In the genomic region with DNA sequence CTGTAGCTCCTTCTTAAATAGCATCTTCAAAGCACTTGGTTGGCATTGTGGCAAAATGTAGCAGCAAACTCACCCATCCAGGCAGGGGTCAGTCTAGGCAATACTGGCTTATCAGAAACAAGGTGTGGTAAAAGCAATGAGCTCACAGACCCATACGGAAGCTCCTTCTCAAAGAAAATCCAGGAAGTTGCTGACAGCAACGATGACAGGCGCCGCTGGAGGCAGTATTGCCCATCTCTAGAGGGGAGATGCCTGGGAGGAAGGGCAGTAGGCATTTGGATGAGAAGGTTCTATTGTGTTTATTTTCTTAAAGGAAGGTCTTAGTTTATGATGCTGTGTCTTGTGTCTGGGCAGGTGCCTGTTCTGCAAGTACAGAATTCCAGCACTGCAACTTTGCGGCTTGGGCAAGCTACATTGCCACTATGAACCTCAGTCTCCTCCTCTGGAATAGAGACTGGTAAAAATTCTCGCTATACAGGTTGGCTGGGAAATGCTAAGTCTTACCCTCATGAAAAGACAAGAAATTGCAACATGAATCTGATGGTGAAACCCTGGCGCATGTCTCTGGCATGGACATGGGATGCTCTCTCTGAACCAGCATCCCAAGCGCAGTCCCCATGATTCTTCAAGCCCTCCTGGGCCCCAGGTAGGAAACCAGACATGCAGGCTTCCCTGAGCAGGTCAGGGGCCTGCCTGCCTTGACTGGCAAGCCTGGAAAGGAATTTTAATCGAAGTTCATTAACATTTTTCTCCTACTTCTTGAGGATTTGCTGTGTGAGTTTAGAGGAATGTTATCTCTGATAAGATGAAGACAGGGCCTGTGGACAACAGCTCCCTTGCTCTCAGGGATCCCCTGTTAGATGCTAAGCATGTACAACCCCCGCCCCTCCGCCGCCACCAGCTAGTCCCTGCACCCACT, we compare ENCODE assay signal across 8 cellular contexts.
DNase-seq lines count a peak whose midpoint lies in the region; ATAC-seq, FAIRE-seq and TF ChIP-seq lines count a peak whose summit lies in the region.

No MANE protein-coding gene starts in this region.

- CTCF ChIA-PET in A549 (lab: Yijun Ruan, JAX) = interaction anchor here (0.6 to 2.8 kb wide), 45 partner anchors 8 to 594 kb away, joined by 3 to 28 read pairs (median 4); no protein-coding TSS in a partner anchor

- intact Hi-C loops in colonic mucosa (cut with DNase I) = no loop called here

- H3K36me3 ChIP-seq in colonic mucosa = no peaks in the 10 kb centered on the region

- in situ Hi-C loops in GM13977 (cut with MboI; ENCODE audit: low pct_unique_long_range_greater_than_20kb, low sequenced_read_pairs, unreplicated experiment) = no loop called here

- no peak overlapping the region for H3K4me2 ChIP-seq in A549

- no peaks in the 10 kb centered on the region for H3K27me3 ChIP-seq in colonic mucosa

- H3K27ac ChIP-seq in A549 (no peak overlapping the region), colonic mucosa (no peak overlapping the region)

- TF ChIP-seq RAD21 in A549 (conservative IDR thresholded peaks at IDR 0.05 in 1 of 2, IDR thresholded peaks at IDR 0.05 in 1 of 2) = peak; percentile 73 to 82

- ATAC-seq in A549 (peak; percentile 69 to 88; a peak in 5 of 6 replicates), GM21528 (IDR thresholded peaks at IDR 0.05; ENCODE audit: low FRiP score, unreplicated experiment) (no peak), HG02763 (IDR thresholded peaks at IDR 0.05; ENCODE audit: unreplicated experiment) (no peak), GM19351 (IDR thresholded peaks at IDR 0.05; ENCODE audit: unreplicated experiment) (no peak)

- FAIRE-seq in A549 (lab: Jason Lieb, UNC) = peak; percentile 85

- TF ChIP-seq POLR2A in A549 (IDR thresholded peaks at IDR 0.05; ENCODE audit: low read length) = no peak

- H3K4me1 ChIP-seq in A549 (no peaks in the 10 kb centered on the region), colonic mucosa (no peaks in the 10 kb centered on the region)

- no peak for TF ChIP-seq EP300 in A549 (IDR thresholded peaks at IDR 0.05)

- DNase-seq in A549 (ENCODE audit: low read depth in 1 of 2, low spot score in 1 of 2) (peak; percentile 43 to 60), GM13977 (ENCODE audit: low spot score) (peak; percentile 28), NCI-H510A treated with DMSO at 0.1 percent for 48 hours (lab: John Stamatoyannopoulos, UW) (peak; percentile 51), colonic mucosa (peak; percentile 89), midbrain (lab: John Stamatoyannopoulos, UW) (peak; percentile 23)

- WGBS in A549 (ENCODE audit: missing lambda C conversion rate) = 52% methylated on average over 12 of the region's 12 CpGs

- POLR2A ChIA-PET in A549 (lab: Yijun Ruan, JAX) = interaction anchor here (1.0 kb wide), 1 partner anchor 402 kb away, joined by 4 read pairs; the partner anchor contains the start of gene RNU4ATAC

- H3K9me3 ChIP-seq in A549 = no peaks in the 10 kb centered on the region
- H3K9me3 ChIP-seq in colonic mucosa = no peaks in the 10 kb centered on the region

- H3K4me3 ChIP-seq in A549 = no peak overlapping the region
- no peak overlapping the region for H3K4me3 ChIP-seq in colonic mucosa

- no peak overlapping the region for H3K9ac ChIP-seq in colonic mucosa (ENCODE audit: low read depth in 2 of 2, low read length in 2 of 2)

- peak; percentile 59 for TF ChIP-seq CTCF in A549 (IDR thresholded peaks at IDR 0.05)
- peak; percentile 32 for TF ChIP-seq CTCF in GM13977 (IDR thresholded peaks at IDR 0.05; ENCODE audit: extremely low read depth, insufficient read depth, missing control alignments)
- peak; percentile 75 for TF ChIP-seq CTCF in colonic mucosa (IDR thresholded peaks at IDR 0.05)

TF ChIP-seq in A549, 52 proteins besides CTCF, POLR2A, EP300 and RAD21:
- peak; percentile 43; the same call in 2 of the 3 replicates for TF ChIP-seq SMC3 (IDR thresholded peaks at IDR 0.05)
- TF ChIP-seq HOXA7 (CRISPR knock-in tag; IDR thresholded peaks at IDR 0.05) = no peak

Comparison
In these comparisons a context has a peak if more than half of its experiments do, and no peak if none do; other contexts are left out.
1. ATAC-seq: peak in A549 (2 of 2); none in GM21528 (single experiment), HG02763 (single experiment) and GM19351 (single experiment).
2. DNase-seq: peak in every context shown above with its lines; median percentile 89 in colonic mucosa; 52 in A549; 51 in NCI-H510A treated with DMSO at 0.1 percent for 48 hours; 28 in GM13977; 23 in midbrain.
3. Peak in every context shown above with its lines, with median percentiles within 50 percentile points of each other: CTCF ChIP-seq.